In genomic region chr19:56141416-56141992, GRCh38 we compare ENCODE assay signal across 8 cellular contexts. TPM values are rescaled to one million over a fixed set of nuclear protein-coding genes. Genes with fewer than 3 reads are reported as not detected.
DNase-seq lines count a peak whose midpoint lies in the region; ATAC-seq, FAIRE-seq and TF ChIP-seq lines count a peak whose summit lies in the region.

No MANE protein-coding gene starts in this region.

- CTCF ChIA-PET in activated CD8-positive, alpha-beta T cell treated with anti-CD3 and anti-CD28 coated beads for 36 hours (lab: Charles Lee), result interaction anchor here (1.0 to 2.2 kb wide), 2 partner anchors 19 to 112 kb away, joined by 4 to 6 read pairs; no protein-coding TSS in a partner anchor

- no peaks in the 10 kb centered on the region for H3K27me3 Mint-ChIP-seq in activated CD8-positive, alpha-beta T cell treated with anti-CD3 and anti-CD28 coated beads for 36 hours

- H3K36me3 ChIP-seq in heart left ventricle, result peaks cover 0 to 4% (median 0%) of the 10 kb centered on the region in 9 donors
- peaks cover 0 to 7% (median 0%) of the 10 kb centered on the region in 3 donors for H3K36me3 ChIP-seq in esophagus squamous epithelium

- H3K4me1 Mint-ChIP-seq in activated CD8-positive, alpha-beta T cell treated with anti-CD3 and anti-CD28 coated beads for 36 hours (ENCODE audit: low read depth), result peaks cover 34% of the 10 kb centered on the region

- TF ChIP-seq CTCF in heart left ventricle (IDR thresholded peaks at IDR 0.05) (no peak), esophagus squamous epithelium (IDR thresholded peaks at IDR 0.05) (no peak)
- no peak for TF ChIP-seq CTCF in activated CD8-positive, alpha-beta T cell treated with anti-CD3 and anti-CD28 coated beads for 36 hours (IDR thresholded peaks at IDR 0.05)

- WGBS in heart left ventricle, 4 donors, result 1 to 4% (median 2%) methylated on average over 24 to 26 of the region's 26 CpGs
- WGBS in esophagus squamous epithelium, 2 donors, result 1 to 2% methylated on average over 19 to 22 of the region's 26 CpGs

- no peaks in the 10 kb centered on the region for H3K9me3 Mint-ChIP-seq in activated CD8-positive, alpha-beta T cell treated with anti-CD3 and anti-CD28 coated beads for 36 hours

- peak in 1 of 5 donors; percentile 25 for DNase-seq in heart left ventricle
- DNase-seq in left ventricle myocardium superior, result no peak
- DNase-seq in activated CD8-positive, alpha-beta T cell treated with anti-CD3 and anti-CD28 coated beads for 36 hours, result peak; percentile 52
- no peak for DNase-seq in esophagus squamous epithelium (lab: John Stamatoyannopoulos, UW)
- DNase-seq in sciatic nerve (ENCODE audit: low spot score), result peak; percentile 69
- no peak for DNase-seq in H54 (ENCODE audit: insufficient read length, low spot score)
- no peak for DNase-seq in NCI-H187 (lab: John Stamatoyannopoulos, UW)
- DNase-seq in iPS-NIHi11 (ENCODE audit: low spot score), result no peak

- H3K36me3 Mint-ChIP-seq in activated CD8-positive, alpha-beta T cell treated with anti-CD3 and anti-CD28 coated beads for 36 hours (ENCODE audit: low read depth), result peaks cover 1% of the 10 kb centered on the region

- POLR2A ChIA-PET in activated CD8-positive, alpha-beta T cell treated with anti-CD3 and anti-CD28 coated beads for 36 hours (lab: Charles Lee), result interaction anchor here (0.6 to 2.2 kb wide), 3 partner anchors 10 to 643 kb away, joined by 3 to 9 read pairs (median 3); no protein-coding TSS in a partner anchor

- H3K27ac ChIP-seq in heart left ventricle (peak overlapping the region; percentile 67 to 95 (median 86)), esophagus squamous epithelium (peak overlapping the region; percentile 79 to 93 (median 90))

- peaks cover 0 to 30% (median 12%) of the 10 kb centered on the region in 12 donors for H3K4me1 ChIP-seq in heart left ventricle
- peaks cover 16 to 61% (median 26%) of the 10 kb centered on the region in 3 donors for H3K4me1 ChIP-seq in esophagus squamous epithelium

- ATAC-seq in heart left ventricle, result no peak
- no peak for ATAC-seq in left ventricle myocardium superior
- no peak for ATAC-seq in activated CD8-positive, alpha-beta T cell treated with anti-CD3 and anti-CD28 coated beads for 36 hours
- ATAC-seq in sciatic nerve, result no peak

- peak overlapping the region; percentile 31 to 87 (median 68) for H3K4me3 ChIP-seq in heart left ventricle
- H3K4me3 ChIP-seq in esophagus squamous epithelium, result peak overlapping the region; percentile 41 to 73 (median 64)

- peak overlapping the region; percentile 78 for H3K4me3 Mint-ChIP-seq in activated CD8-positive, alpha-beta T cell treated with anti-CD3 and anti-CD28 coated beads for 36 hours

- intact Hi-C loops in heart left ventricle (cut with DNase I) (loop anchor here in 3 of 10 donors (2.0 to 5.0 kb wide), 2 partner anchors 21 to 34 kb away; partner anchors contain the start of gene ZNF787 (in 2 of the 3)), left ventricle myocardium superior (cut with micrococcal nuclease) (no loop called here), esophagus squamous epithelium (cut with DNase I) (no loop called here), sciatic nerve (cut with DNase I) (no loop called here)
- intact Hi-C loops in activated CD8-positive, alpha-beta T cell treated with anti-CD3 and anti-CD28 coated beads for 36 hours (cut with micrococcal nuclease), result loop anchor here (2.0 kb wide), 1 partner anchor 21 kb away; the partner anchor contains the start of gene ZNF787

- peak overlapping the region; percentile 95 for H3K27ac Mint-ChIP-seq in activated CD8-positive, alpha-beta T cell treated with anti-CD3 and anti-CD28 coated beads for 36 hours

- H3K9me3 ChIP-seq in heart left ventricle, result no peaks in the 10 kb centered on the region
- no peaks in the 10 kb centered on the region for H3K9me3 ChIP-seq in esophagus squamous epithelium

- no peaks in the 10 kb centered on the region for H3K27me3 ChIP-seq in heart left ventricle
- H3K27me3 ChIP-seq in esophagus squamous epithelium, result no peaks in the 10 kb centered on the region

- no peak for FAIRE-seq in H54 (lab: Jason Lieb, UNC)

- no peak for TF ChIP-seq POLR2A in heart left ventricle (IDR thresholded peaks at IDR 0.05)
- TF ChIP-seq POLR2A in esophagus squamous epithelium (IDR thresholded peaks at IDR 0.05), result no peak
- TF ChIP-seq POLR2A in H54 (IDR thresholded peaks at IDR 0.05; ENCODE audit: low read depth, low read length), result no peak

RNA-seq across cellular contexts. Expression of gene ZNF444, which starts 0.4 kb away (rescaled TPM):
- total RNA-seq in heart left ventricle (10 to 100 TPM; 14.8 to 35.8 (median 20.1) TPM), left ventricle myocardium superior (23.9 TPM), esophagus squamous epithelium (10 to 100 TPM; 10.6 to 22.1 (median 15.6) TPM), sciatic nerve (32.5 TPM)
- 10 to 100 TPM; 15.9 to 21.4 TPM for polyA plus RNA-seq in heart left ventricle
- total RNA-seq in activated CD8-positive, alpha-beta T cell treated with anti-CD3 and anti-CD28 coated beads for 36 hours, result 10 to 100 TPM; 25.3 to 35.2 TPM

RNA-seq across cellular contexts. Expression of gene ZNF787, which starts 20.4 kb away (rescaled TPM):
- 10 to 100 TPM; 11.6 to 40.8 (median 24.9) TPM for total RNA-seq in heart left ventricle
- 10 to 100 TPM; 39.1 to 39.6 TPM for polyA plus RNA-seq in heart left ventricle
- 33.8 TPM for total RNA-seq in left ventricle myocardium superior
- 10 to 100 TPM; 24.2 to 25.8 TPM for total RNA-seq in activated CD8-positive, alpha-beta T cell treated with anti-CD3 and anti-CD28 coated beads for 36 hours
- 10 to 100 TPM in 3 of 4 donors, 1 to 10 TPM in 1; 9.9 to 21.3 (median 13.1) TPM for total RNA-seq in esophagus squamous epithelium
- total RNA-seq in sciatic nerve, result 24.6 TPM

RNA-seq across cellular contexts. Expression of gene GALP, which starts 34.3 kb away (rescaled TPM):
- not detected for total RNA-seq in heart left ventricle
- polyA plus RNA-seq in heart left ventricle, result not detected
- not detected for total RNA-seq in left ventricle myocardium superior
- total RNA-seq in activated CD8-positive, alpha-beta T cell treated with anti-CD3 and anti-CD28 coated beads for 36 hours, result not detected
- total RNA-seq in esophagus squamous epithelium, result not detected
- not detected for total RNA-seq in sciatic nerve

RNA-seq across cellular contexts. Expression of gene ZSCAN5B, which starts 56.1 kb away (rescaled TPM):
- total RNA-seq in heart left ventricle, result not detected
- under 1 TPM in 1 of 2 donors, not detected in 1; 0.04 TPM for polyA plus RNA-seq in heart left ventricle
- not detected for total RNA-seq in left ventricle myocardium superior
- total RNA-seq in activated CD8-positive, alpha-beta T cell treated with anti-CD3 and anti-CD28 coated beads for 36 hours, result not detected
- total RNA-seq in esophagus squamous epithelium, result not detected
- total RNA-seq in sciatic nerve, result not detected

Comparison
In these comparisons a context has a peak if more than half of its experiments do, and no peak if none do; other contexts are left out.
1. DNase-seq: peak in activated CD8-positive, alpha-beta T cell treated with anti-CD3 and anti-CD28 coated beads for 36 hours (single experiment) and sciatic nerve (single experiment); none in left ventricle myocardium superior (single experiment), esophagus squamous epithelium (single experiment), H54 (single experiment), NCI-H187 (0 of 2) and iPS-NIHi11 (single experiment).